8 cellular contexts compared by ENCODE assay signal in the genomic region with DNA sequence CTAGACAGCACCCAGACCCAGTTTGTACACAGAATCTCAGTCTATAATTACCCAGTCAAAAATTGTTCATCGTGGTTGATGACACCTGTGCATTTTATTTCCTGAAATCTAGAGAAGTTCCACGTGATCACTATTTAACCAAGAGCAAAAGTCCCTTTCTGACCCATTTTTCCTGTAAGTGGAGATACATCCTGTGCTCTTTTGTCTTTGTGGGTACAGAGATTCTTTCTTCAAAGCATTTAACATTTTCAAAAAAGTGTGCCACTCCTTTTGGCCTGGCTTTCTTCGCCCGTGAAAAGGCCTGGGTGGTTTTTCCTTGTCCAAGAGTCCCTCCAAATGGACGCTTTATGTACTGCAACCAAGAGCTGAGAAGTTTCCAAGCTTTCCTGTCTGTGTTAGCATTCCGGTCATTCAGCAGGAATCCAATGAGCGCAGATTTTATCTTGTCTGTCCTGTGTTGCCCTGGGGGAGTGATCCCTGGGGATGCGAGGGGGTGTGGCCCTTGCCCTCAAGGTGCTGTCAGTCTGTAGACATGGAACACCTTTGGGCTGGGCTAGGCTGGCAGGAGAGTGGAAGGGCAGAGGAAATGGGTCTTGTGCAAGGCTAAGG.
DNase-seq lines count a peak whose midpoint lies in the region; ATAC-seq, FAIRE-seq and TF ChIP-seq lines count a peak whose summit lies in the region.

No MANE protein-coding gene starts in this region.

- no peaks in the 10 kb centered on the region for H3K27me3 Mint-ChIP-seq in naive thymus-derived CD8-positive, alpha-beta T cell

- CTCF ChIA-PET in A549 (lab: Yijun Ruan, JAX), result interaction anchor here (0.6 to 4.6 kb wide), 47 partner anchors 10 to 1523 kb away, joined by 3 to 49 read pairs (median 4); no protein-coding TSS in a partner anchor

- peaks cover 3% of the 10 kb centered on the region; the same call in 1 of the 3 replicates for H3K9me3 ChIP-seq in A549
- no peaks in the 10 kb centered on the region for H3K9me3 ChIP-seq in fibroblast of lung (ENCODE audit: control insufficient read depth, insufficient read depth, low read depth, low read length)
- no peaks in the 10 kb centered on the region for H3K9me3 ChIP-seq in upper lobe of right lung

- H3K4me1 ChIP-seq in A549, result peaks cover 40% of the 10 kb centered on the region
- H3K4me1 ChIP-seq in fibroblast of lung (ENCODE audit: control insufficient read depth, extremely low read depth, insufficient read depth, low read length), result peaks cover 3% of the 10 kb centered on the region
- peaks cover 17% of the 10 kb centered on the region for H3K4me1 ChIP-seq in upper lobe of right lung

- H3K27ac ChIP-seq in A549 (peak overlapping the region; percentile 63 to 72; a peak in 5 of 6 replicates), fibroblast of lung (ENCODE audit: insufficient read depth, low read length) (no peak overlapping the region), upper lobe of right lung (peak overlapping the region; percentile 84)

- H2AFZ ChIP-seq in fibroblast of lung (ENCODE audit: low read length), result no peak overlapping the region

- H3K4me3 Mint-ChIP-seq in naive thymus-derived CD8-positive, alpha-beta T cell, result peak overlapping the region in 9 of 10 donors; percentile 51 to 79 (median 63)

- TF ChIP-seq POLR2A in A549 (IDR thresholded peaks at IDR 0.05; ENCODE audit: low read length), result no peak

- H3K27ac Mint-ChIP-seq in naive thymus-derived CD8-positive, alpha-beta T cell, result peak overlapping the region; percentile 77 to 92 (median 86)

- H3K36me3 ChIP-seq in fibroblast of lung (ENCODE audit: control insufficient read depth, insufficient read depth, low read length) (no peaks in the 10 kb centered on the region), upper lobe of right lung (no peaks in the 10 kb centered on the region)

- intact Hi-C loops in upper lobe of right lung (cut with DNase I), result no loop called here

- FAIRE-seq in A549 (lab: Jason Lieb, UNC), result peak; percentile 84

- H3K4me2 ChIP-seq in A549, result peak overlapping the region; percentile 47
- H3K4me2 ChIP-seq in fibroblast of lung (ENCODE audit: extremely low read depth, insufficient read depth, low read length), result no peak overlapping the region

- WGBS in A549 (ENCODE audit: missing lambda C conversion rate), result 16% methylated on average over 8 of the region's 8 CpGs

- H3K27me3 ChIP-seq in fibroblast of lung (ENCODE audit: control insufficient read depth, insufficient read depth, low read length), result no peaks in the 10 kb centered on the region
- no peaks in the 10 kb centered on the region for H3K27me3 ChIP-seq in upper lobe of right lung

- peak; percentile 91 for TF ChIP-seq CTCF in A549 (IDR thresholded peaks at IDR 0.05)
- 0 out of 2 replicates have a peak, but pooled peaks have one; percentile 28 for TF ChIP-seq CTCF in GM12875 (IDR thresholded peaks at IDR 0.05; ENCODE audit: borderline replicate concordance, insufficient read depth, low read depth, low read length)
- peak; percentile 83 to 84 for TF ChIP-seq CTCF in fibroblast of lung (conservative IDR thresholded peaks at IDR 0.05 in 1 of 2, IDR thresholded peaks at IDR 0.05 in 1 of 2; ENCODE audit: low read depth in 1 of 2, low read length in 2 of 2)
- peak; percentile 68 for TF ChIP-seq CTCF in upper lobe of right lung (IDR thresholded peaks at IDR 0.05)

- H3K4me1 Mint-ChIP-seq in naive thymus-derived CD8-positive, alpha-beta T cell, result peaks cover 31 to 62% (median 56%) of the 10 kb centered on the region in 4 donors

- peaks cover 9 to 20% (median 18%) of the 10 kb centered on the region in 3 donors for H3K36me3 Mint-ChIP-seq in naive thymus-derived CD8-positive, alpha-beta T cell

- no peaks in the 10 kb centered on the region for H4K20me1 ChIP-seq in fibroblast of lung (ENCODE audit: control insufficient read depth, extremely low read depth, insufficient read depth, low read length)

- H3K9me3 Mint-ChIP-seq in naive thymus-derived CD8-positive, alpha-beta T cell, result peaks cover 0 to 4% (median 0%) of the 10 kb centered on the region in 9 donors

- H3K9ac ChIP-seq in fibroblast of lung (ENCODE audit: insufficient read depth, low read length), result no peak overlapping the region

- H3K4me3 ChIP-seq in A549 (no peak overlapping the region), GM12875 (ENCODE audit: low read depth, low read length) (no peak overlapping the region), fibroblast of lung (replicated peaks in 1 of 4; ENCODE audit: control extremely low read depth in 1 of 4, insufficient read depth in 1 of 4, low read depth in 3 of 4, low read length in 4 of 4) (no peak overlapping the region), upper lobe of right lung (no peak overlapping the region)

- no peaks in the 10 kb centered on the region for H3K79me2 ChIP-seq in fibroblast of lung (ENCODE audit: control insufficient read depth, insufficient read depth, low read length)

- TF ChIP-seq RAD21 in A549 (conservative IDR thresholded peaks at IDR 0.05 in 1 of 2, IDR thresholded peaks at IDR 0.05 in 1 of 2), result peak; percentile 97

- TF ChIP-seq EP300 in A549 (IDR thresholded peaks at IDR 0.05), result no peak

- ATAC-seq in A549, result peak; percentile 57 to 77; a peak in 5 of 6 replicates
- ATAC-seq in naive thymus-derived CD8-positive, alpha-beta T cell, result peak; percentile 90 to 94
- ATAC-seq in upper lobe of right lung, result peak; percentile 48

- peak; percentile 62 to 80 for DNase-seq in A549 (ENCODE audit: low read depth in 1 of 2, low spot score in 1 of 2)
- DNase-seq in NCI-H774 (lab: John Stamatoyannopoulos, UW), result peak; percentile 77
- peak; percentile 7 to 20 for DNase-seq in activated T-helper 1 cell treated with anti-CD3 and anti-CD28 coated beads, Interleukin-2, amount 50 U/mL, for 16 hours (ENCODE audit: low read depth in 1 of 2, low spot score in 1 of 2)
- DNase-seq in fibroblast of lung (ENCODE audit: low read depth in 2 of 2), result peak; percentile 62 to 71
- peak; percentile 18 to 82 (median 56) for DNase-seq in naive thymus-derived CD8-positive, alpha-beta T cell
- no peak for DNase-seq in upper lobe of right lung
- DNase-seq in NOMO-1 treated with dmso at 0.1 percent for 144 hours (lab: John Stamatoyannopoulos, UW; ENCODE audit: unreplicated experiment), result no peak

- POLR2A ChIA-PET in A549 (lab: Yijun Ruan, JAX), result no interaction called here
- POLR2A ChIA-PET in naive thymus-derived CD8-positive, alpha-beta T cell (lab: Charles Lee), result no interaction called here

TF ChIP-seq in A549, 52 proteins besides CTCF, POLR2A, EP300 and RAD21:
- no peak for TF ChIP-seq HDAC2 (IDR thresholded peaks at IDR 0.05)
- TF ChIP-seq JUNB (IDR thresholded peaks at IDR 0.05), result no peak
- peak; percentile 91 for TF ChIP-seq SMC3 (IDR thresholded peaks at IDR 0.05)
- peak; percentile 63; the same call in 1 of the 2 replicates for TF ChIP-seq GATA3 (IDR thresholded peaks at IDR 0.05; ENCODE audit: borderline replicate concordance)
- TF ChIP-seq, protein P1, sequence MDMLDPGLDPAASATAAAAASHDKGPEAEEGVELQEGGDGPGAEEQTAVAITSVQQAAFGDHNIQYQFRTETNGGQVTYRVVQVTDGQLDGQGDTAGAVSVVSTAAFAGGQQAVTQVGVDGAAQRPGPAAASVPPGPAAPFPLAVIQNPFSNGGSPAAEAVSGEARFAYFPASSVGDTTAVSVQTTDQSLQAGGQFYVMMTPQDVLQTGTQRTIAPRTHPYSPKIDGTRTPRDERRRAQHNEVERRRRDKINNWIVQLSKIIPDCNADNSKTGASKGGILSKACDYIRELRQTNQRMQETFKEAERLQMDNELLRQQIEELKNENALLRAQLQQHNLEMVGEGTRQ (IDR thresholded peaks at IDR 0.05), result 0 out of 2 replicates have a peak, but pooled peaks have one; percentile 15

Comparison
In these comparisons a context has a peak if more than half of its experiments do, and no peak if none do; other contexts are left out.
1. DNase-seq: peak in A549 (2 of 2), NCI-H774 (single experiment), activated T-helper 1 cell treated with anti-CD3 and anti-CD28 coated beads, Interleukin-2, amount 50 U/mL, for 16 hours (2 of 2), fibroblast of lung (2 of 2) and naive thymus-derived CD8-positive, alpha-beta T cell (10 of 10); none in upper lobe of right lung (single experiment) and NOMO-1 treated with dmso at 0.1 percent for 144 hours (single experiment).
2. CTCF ChIP-seq: peak in every context shown above with its lines; median percentile 91 in A549; 84 in fibroblast of lung; 68 in upper lobe of right lung; 28 in GM12875.
3. Peak in every context shown above with its lines, with median percentiles within 50 percentile points of each other: ATAC-seq.